ENCODE assay signal across 1 cellular context in the genomic region with DNA sequence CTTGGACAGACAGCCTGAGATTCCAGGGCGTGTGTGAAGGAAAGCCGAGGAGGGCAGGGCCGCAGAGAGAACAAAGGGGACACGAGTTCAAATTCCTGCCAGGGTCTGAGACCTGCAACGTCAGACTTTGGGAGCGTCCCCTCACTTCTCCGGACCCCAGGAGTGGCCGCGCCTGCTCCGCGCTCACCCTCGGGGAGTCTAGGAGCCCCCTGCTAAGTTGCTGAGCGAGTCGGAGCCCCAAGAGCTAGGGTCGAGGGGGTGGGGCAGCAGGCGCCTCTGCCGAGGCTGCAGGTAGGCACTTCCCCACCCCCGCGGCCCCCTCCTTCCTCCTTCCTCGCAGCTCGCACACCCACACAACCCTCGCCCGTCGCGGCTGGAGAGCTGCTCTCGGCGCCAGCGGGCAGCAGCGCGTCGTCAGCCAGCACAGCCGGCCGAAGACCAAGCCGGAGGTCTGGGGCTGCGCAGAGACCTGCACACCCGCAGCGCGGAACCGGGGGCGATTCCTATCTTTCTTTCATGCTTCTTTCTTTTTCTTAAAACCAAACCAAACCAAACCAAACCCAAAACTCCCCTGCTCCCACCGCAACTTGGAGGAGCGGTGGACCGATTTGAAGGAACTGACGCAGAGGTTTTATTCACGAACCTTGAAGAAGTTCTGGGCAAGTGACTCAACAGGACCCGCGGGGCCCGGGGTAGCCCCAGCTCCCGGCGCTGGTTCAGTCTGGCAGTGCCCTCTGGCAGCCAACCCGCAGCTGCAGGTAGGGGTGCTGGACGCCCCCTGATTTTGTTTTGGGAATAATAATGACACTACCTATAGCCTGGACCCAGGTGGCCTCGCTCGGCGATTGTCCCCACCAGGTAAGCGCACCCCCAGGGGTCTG.
TF ChIP-seq lines count a peak whose summit lies in the region.

A gene (plus strand): TSS at position 352 of the 881 bp plus-strand sequence. CDS start 10,563 bp downstream, outside the sequence.

TF ChIP-seq in WTC11, 78 proteins besides CTCF, POLR2A, EP300 and RAD21 (continued from another document):
- TF ChIP-seq, protein P1, sequence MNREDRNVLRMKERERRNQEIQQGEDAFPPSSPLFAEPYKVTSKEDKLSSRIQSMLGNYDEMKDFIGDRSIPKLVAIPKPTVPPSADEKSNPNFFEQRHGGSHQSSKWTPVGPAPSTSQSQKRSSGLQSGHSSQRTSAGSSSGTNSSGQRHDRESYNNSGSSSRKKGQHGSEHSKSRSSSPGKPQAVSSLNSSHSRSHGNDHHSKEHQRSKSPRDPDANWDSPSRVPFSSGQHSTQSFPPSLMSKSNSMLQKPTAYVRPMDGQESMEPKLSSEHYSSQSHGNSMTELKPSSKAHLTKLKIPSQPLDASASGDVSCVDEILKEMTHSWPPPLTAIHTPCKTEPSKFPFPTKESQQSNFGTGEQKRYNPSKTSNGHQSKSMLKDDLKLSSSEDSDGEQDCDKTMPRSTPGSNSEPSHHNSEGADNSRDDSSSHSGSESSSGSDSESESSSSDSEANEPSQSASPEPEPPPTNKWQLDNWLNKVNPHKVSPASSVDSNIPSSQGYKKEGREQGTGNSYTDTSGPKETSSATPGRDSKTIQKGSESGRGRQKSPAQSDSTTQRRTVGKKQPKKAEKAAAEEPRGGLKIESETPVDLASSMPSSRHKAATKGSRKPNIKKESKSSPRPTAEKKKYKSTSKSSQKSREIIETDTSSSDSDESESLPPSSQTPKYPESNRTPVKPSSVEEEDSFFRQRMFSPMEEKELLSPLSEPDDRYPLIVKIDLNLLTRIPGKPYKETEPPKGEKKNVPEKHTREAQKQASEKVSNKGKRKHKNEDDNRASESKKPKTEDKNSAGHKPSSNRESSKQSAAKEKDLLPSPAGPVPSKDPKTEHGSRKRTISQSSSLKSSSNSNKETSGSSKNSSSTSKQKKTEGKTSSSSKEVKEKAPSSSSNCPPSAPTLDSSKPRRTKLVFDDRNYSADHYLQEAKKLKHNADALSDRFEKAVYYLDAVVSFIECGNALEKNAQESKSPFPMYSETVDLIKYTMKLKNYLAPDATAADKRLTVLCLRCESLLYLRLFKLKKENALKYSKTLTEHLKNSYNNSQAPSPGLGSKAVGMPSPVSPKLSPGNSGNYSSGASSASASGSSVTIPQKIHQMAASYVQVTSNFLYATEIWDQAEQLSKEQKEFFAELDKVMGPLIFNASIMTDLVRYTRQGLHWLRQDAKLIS (CRISPR knock-in tag; IDR thresholded peaks at IDR 0.05; ENCODE audit: borderline replicate concordance), result no peak
- TF ChIP-seq SMAD4 (CRISPR knock-in tag; IDR thresholded peaks at IDR 0.05) (no peak), ESRRA (CRISPR knock-in tag; IDR thresholded peaks at IDR 0.05; ENCODE audit: borderline replicate concordance) (no peak), ZNF219 (CRISPR knock-in tag; IDR thresholded peaks at IDR 0.05; ENCODE audit: borderline replicate concordance) (no peak), NR1H2 (CRISPR knock-in tag; IDR thresholded peaks at IDR 0.05) (no peak), HMGA2 (CRISPR knock-in tag; IDR thresholded peaks at IDR 0.05) (no peak), ZNF423 (CRISPR knock-in tag; IDR thresholded peaks at IDR 0.05) (no peak), ZNF232 (CRISPR knock-in tag; IDR thresholded peaks at IDR 0.05) (no peak)
- TF ChIP-seq, protein P2, sequence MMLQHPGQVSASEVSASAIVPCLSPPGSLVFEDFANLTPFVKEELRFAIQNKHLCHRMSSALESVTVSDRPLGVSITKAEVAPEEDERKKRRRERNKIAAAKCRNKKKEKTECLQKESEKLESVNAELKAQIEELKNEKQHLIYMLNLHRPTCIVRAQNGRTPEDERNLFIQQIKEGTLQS (CRISPR knock-in tag; conservative IDR thresholded peaks at IDR 0.05), result no peak
- TF ChIP-seq, protein P3, sequence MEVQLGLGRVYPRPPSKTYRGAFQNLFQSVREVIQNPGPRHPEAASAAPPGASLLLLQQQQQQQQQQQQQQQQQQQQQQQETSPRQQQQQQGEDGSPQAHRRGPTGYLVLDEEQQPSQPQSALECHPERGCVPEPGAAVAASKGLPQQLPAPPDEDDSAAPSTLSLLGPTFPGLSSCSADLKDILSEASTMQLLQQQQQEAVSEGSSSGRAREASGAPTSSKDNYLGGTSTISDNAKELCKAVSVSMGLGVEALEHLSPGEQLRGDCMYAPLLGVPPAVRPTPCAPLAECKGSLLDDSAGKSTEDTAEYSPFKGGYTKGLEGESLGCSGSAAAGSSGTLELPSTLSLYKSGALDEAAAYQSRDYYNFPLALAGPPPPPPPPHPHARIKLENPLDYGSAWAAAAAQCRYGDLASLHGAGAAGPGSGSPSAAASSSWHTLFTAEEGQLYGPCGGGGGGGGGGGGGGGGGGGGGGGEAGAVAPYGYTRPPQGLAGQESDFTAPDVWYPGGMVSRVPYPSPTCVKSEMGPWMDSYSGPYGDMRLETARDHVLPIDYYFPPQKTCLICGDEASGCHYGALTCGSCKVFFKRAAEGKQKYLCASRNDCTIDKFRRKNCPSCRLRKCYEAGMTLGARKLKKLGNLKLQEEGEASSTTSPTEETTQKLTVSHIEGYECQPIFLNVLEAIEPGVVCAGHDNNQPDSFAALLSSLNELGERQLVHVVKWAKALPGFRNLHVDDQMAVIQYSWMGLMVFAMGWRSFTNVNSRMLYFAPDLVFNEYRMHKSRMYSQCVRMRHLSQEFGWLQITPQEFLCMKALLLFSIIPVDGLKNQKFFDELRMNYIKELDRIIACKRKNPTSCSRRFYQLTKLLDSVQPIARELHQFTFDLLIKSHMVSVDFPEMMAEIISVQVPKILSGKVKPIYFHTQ (CRISPR knock-in tag; IDR thresholded peaks at IDR 0.05), result no peak
- TF ChIP-seq, protein P4, sequence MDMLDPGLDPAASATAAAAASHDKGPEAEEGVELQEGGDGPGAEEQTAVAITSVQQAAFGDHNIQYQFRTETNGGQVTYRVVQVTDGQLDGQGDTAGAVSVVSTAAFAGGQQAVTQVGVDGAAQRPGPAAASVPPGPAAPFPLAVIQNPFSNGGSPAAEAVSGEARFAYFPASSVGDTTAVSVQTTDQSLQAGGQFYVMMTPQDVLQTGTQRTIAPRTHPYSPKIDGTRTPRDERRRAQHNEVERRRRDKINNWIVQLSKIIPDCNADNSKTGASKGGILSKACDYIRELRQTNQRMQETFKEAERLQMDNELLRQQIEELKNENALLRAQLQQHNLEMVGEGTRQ (CRISPR knock-in tag; IDR thresholded peaks at IDR 0.05), result no peak
- TF ChIP-seq, protein P5, sequence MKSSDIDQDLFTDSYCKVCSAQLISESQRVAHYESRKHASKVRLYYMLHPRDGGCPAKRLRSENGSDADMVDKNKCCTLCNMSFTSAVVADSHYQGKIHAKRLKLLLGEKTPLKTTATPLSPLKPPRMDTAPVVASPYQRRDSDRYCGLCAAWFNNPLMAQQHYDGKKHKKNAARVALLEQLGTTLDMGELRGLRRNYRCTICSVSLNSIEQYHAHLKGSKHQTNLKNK (CRISPR knock-in tag; IDR thresholded peaks at IDR 0.05), result no peak
